Comparison of ENCODE assay signal across 1 cellular context in the genomic region with DNA sequence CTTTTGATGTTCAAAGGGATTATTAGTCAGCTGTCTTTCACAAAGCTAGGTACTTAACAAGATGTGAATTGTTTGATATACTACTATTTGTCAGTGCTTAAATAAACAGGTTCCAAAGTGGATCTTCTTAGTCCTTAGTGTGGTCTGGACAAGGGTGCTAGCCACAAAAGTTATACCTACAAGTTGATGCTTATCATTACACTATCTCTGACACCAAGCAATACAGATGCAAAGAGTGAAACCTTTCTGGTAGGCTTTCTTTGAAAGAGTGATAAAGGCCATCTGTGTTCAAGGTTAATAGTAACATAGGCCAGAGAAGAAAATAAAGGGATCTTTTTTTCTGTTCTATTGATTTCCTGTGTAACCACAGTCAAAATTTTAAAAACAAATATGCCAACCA.
A peak's percentile ranks its signal among the peaks of the same experiment; 100 is the strongest.
TF ChIP-seq lines count a peak whose summit lies in the region.

No MANE protein-coding gene starts in this region.

TF ChIP-seq in HepG2, 621 proteins besides CTCF, POLR2A, EP300 and RAD21:
- TF ChIP-seq, protein P1, sequence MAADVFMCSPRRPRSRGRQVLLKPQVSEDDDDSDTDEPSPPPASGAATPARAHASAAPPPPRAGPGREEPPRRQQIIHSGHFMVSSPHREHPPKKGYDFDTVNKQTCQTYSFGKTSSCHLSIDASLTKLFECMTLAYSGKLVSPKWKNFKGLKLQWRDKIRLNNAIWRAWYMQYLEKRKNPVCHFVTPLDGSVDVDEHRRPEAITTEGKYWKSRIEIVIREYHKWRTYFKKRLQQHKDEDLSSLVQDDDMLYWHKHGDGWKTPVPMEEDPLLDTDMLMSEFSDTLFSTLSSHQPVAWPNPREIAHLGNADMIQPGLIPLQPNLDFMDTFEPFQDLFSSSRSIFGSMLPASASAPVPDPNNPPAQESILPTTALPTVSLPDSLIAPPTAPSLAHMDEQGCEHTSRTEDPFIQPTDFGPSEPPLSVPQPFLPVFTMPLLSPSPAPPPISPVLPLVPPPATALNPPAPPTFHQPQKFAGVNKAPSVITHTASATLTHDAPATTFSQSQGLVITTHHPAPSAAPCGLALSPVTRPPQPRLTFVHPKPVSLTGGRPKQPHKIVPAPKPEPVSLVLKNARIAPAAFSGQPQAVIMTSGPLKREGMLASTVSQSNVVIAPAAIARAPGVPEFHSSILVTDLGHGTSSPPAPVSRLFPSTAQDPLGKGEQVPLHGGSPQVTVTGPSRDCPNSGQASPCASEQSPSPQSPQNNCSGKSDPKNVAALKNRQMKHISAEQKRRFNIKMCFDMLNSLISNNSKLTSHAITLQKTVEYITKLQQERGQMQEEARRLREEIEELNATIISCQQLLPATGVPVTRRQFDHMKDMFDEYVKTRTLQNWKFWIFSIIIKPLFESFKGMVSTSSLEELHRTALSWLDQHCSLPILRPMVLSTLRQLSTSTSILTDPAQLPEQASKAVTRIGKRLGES (CRISPR knock-in tag; IDR thresholded peaks at IDR 0.05; ENCODE audit: borderline replicate concordance), result no peak
- TF ChIP-seq ZNF124 (CRISPR knock-in tag; IDR thresholded peaks at IDR 0.05) (no peak), ZNF839 (CRISPR knock-in tag; IDR thresholded peaks at IDR 0.05; ENCODE audit: borderline replicate concordance) (no peak), HNRNPK (IDR thresholded peaks at IDR 0.05; ENCODE audit: low read depth, low read length, poor library complexity, severe bottlenecking) (no peak), KDM5A (IDR thresholded peaks at IDR 0.05; ENCODE audit: borderline replicate concordance, low read length) (no peak), SIX1 (CRISPR knock-in tag; IDR thresholded peaks at IDR 0.05; ENCODE audit: borderline replicate concordance) (no peak), TOPORS (CRISPR knock-in tag; IDR thresholded peaks at IDR 0.05) (no peak), ZKSCAN1 (IDR thresholded peaks at IDR 0.05; ENCODE audit: low read length) (no peak), NR2F2 (IDR thresholded peaks at IDR 0.05; ENCODE audit: borderline replicate concordance, low read depth) (peak; percentile 44; the same call in 1 of the 2 replicates), ZNF274 (CRISPR knock-in tag; IDR thresholded peaks at IDR 0.05) (no peak), ETV6 (CRISPR knock-in tag; conservative IDR thresholded peaks at IDR 0.05) (no peak), TCF7 (IDR thresholded peaks at IDR 0.05; ENCODE audit: low read depth) (0 out of 2 replicates have a peak, but pooled peaks have one; percentile 28), CAMTA2 (CRISPR knock-in tag; IDR thresholded peaks at IDR 0.05; ENCODE audit: borderline replicate concordance) (no peak), NR2F6 (IDR thresholded peaks at IDR 0.05) (peak; percentile 25; the same call in 1 of the 2 replicates), NR2F6 (CRISPR knock-in tag; IDR thresholded peaks at IDR 0.05) (no peak)
- TF ChIP-seq, protein P2, sequence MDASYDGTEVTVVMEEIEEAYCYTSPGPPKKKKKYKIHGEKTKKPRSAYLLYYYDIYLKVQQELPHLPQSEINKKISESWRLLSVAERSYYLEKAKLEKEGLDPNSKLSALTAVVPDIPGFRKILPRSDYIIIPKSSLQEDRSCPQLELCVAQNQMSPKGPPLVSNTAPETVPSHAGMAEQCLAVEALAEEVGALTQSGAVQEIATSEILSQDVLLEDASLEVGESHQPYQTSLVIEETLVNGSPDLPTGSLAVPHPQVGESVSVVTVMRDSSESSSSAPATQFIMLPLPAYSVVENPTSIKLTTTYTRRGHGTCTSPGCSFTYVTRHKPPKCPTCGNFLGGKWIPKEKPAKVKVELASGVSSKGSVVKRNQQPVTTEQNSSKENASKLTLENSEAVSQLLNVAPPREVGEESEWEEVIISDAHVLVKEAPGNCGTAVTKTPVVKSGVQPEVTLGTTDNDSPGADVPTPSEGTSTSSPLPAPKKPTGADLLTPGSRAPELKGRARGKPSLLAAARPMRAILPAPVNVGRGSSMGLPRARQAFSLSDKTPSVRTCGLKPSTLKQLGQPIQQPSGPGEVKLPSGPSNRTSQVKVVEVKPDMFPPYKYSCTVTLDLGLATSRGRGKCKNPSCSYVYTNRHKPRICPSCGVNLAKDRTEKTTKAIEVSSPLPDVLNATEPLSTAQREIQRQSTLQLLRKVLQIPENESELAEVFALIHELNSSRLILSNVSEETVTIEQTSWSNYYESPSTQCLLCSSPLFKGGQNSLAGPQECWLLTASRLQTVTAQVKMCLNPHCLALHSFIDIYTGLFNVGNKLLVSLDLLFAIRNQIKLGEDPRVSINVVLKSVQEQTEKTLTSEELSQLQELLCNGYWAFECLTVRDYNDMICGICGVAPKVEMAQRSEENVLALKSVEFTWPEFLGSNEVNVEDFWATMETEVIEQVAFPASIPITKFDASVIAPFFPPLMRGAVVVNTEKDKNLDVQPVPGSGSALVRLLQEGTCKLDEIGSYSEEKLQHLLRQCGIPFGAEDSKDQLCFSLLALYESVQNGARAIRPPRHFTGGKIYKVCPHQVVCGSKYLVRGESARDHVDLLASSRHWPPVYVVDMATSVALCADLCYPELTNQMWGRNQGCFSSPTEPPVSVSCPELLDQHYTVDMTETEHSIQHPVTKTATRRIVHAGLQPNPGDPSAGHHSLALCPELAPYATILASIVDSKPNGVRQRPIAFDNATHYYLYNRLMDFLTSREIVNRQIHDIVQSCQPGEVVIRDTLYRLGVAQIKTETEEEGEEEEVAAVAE (CRISPR knock-in tag; IDR thresholded peaks at IDR 0.05; ENCODE audit: borderline replicate concordance), result no peak
- TF ChIP-seq, protein P3, sequence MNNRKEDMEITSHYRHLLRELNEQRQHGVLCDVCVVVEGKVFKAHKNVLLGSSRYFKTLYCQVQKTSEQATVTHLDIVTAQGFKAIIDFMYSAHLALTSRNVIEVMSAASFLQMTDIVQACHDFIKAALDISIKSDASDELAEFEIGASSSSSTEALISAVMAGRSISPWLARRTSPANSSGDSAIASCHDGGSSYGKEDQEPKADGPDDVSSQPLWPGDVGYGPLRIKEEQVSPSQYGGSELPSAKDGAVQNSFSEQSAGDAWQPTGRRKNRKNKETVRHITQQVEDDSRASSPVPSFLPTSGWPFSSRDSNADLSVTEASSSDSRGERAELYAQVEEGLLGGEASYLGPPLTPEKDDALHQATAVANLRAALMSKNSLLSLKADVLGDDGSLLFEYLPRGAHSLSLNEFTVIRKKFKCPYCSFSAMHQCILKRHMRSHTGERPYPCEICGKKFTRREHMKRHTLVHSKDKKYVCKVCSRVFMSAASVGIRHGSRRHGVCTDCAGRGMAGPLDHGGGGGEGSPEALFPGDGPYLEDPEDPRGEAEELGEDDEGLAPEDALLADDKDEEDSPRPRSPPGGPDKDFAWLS (CRISPR knock-in tag; IDR thresholded peaks at IDR 0.05; ENCODE audit: borderline replicate concordance), result no peak
